8 cellular contexts compared by ENCODE assay signal in the genomic region with DNA sequence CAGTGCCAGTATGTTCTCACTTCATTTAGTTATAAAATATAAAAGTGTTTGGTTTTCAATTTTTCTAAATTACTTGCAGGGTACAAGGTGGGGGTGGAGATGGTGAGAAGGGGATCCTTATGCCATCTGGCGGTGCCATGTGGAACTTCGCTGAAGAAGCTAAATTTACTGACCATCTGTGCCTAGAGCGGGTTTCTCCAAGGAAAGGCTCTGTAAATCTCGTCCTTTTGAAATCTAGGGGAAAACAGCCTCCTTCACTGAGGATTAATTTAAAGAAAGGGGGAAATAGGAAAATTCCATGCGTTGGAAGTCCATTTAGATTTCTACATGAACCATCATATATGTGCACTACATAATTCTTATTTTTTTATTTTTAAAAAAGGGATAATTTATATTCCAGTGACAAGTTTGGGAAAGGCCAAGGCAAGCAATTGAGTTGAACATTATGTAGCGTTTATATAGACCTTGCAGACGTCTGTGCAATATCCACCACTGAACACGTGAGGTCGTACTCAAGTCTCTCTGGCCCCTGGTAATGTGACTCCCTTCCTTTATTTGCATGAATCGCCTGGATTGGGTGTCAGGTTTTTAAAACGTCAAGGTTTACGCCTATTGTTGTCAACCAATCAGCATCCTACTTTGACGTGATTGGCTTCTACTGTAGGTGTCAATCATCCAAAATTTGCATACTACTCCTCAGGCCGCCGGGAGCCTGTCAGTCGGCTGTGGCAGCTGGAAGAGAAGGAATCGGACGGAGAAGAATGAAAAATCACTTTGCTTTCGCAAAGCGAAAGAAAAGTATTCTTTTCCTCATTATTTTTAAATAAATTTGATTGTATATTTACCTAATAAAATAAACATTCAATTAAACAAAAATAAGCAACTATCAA.
A peak's percentile ranks its signal among the peaks of the same experiment; 100 is the strongest.
DNase-seq lines count a peak whose midpoint lies in the region; ATAC-seq and TF ChIP-seq lines count a peak whose summit lies in the region.

No MANE protein-coding gene starts in this region.

- no peaks in the 10 kb centered on the region for H3K27me3 ChIP-seq in aorta (ENCODE audit: control insufficient read depth in 1 of 2, insufficient read depth in 2 of 2, low read length in 1 of 2)

- H3K27ac ChIP-seq in aorta (ENCODE audit: low read depth in 1 of 2, low read length in 2 of 2), result peak overlapping the region in 1 of 2 donors; percentile 46

- H3K4me3 ChIP-seq in aorta (ENCODE audit: low read length in 2 of 2), result no peak overlapping the region

- H3K4me1 ChIP-seq in aorta (ENCODE audit: control insufficient read depth in 1 of 2, insufficient read depth in 2 of 2, low read length in 2 of 2), result no peaks in the 10 kb centered on the region

- ATAC-seq in aorta (ENCODE audit: low FRiP score) (peak; percentile 78), HG02678 (IDR thresholded peaks at IDR 0.05; ENCODE audit: unreplicated experiment) (no peak)

- 2 to 4% methylated on average over 20 of the region's 20 CpGs for WGBS in aorta, 2 donors

- no peaks in the 10 kb centered on the region for H3K36me3 ChIP-seq in aorta (ENCODE audit: control insufficient read depth in 1 of 2, insufficient read depth in 2 of 2, low read length in 1 of 2)

- intact Hi-C loops in aorta (cut with DNase I), result loop anchor here (1.0 to 5.0 kb wide), 10 partner anchors 103 to 1297 kb away; partner anchors contain the start of genes HOXA3 (in 1 of the 2) and SKAP2 (in 1 of the 2)

- DNase-seq in AG08396 (ENCODE audit: low spot score), result peak; percentile 92
- DNase-seq in MV-4-11 (lab: John Stamatoyannopoulos, UW), result peak; percentile 100
- peak; percentile 100 for DNase-seq in RKO (ENCODE audit: low spot score)
- DNase-seq in dedifferentiated amniotic fluid mesenchymal stem cell (ENCODE audit: extremely low spot score), result peak; percentile 97
- DNase-seq in midbrain (lab: John Stamatoyannopoulos, UW), result peak; percentile 65
- peak; percentile 62 to 78 for DNase-seq in aorta

- H3K9me3 ChIP-seq in aorta (ENCODE audit: control insufficient read depth, low read length), result no peaks in the 10 kb centered on the region

- peak; percentile 72 for TF ChIP-seq CTCF in GM12873 (IDR thresholded peaks at IDR 0.05; ENCODE audit: insufficient read depth, low read depth, low read length, missing control alignments)
